Comparison of ENCODE assay signal across 1 cellular context in the genomic region with DNA sequence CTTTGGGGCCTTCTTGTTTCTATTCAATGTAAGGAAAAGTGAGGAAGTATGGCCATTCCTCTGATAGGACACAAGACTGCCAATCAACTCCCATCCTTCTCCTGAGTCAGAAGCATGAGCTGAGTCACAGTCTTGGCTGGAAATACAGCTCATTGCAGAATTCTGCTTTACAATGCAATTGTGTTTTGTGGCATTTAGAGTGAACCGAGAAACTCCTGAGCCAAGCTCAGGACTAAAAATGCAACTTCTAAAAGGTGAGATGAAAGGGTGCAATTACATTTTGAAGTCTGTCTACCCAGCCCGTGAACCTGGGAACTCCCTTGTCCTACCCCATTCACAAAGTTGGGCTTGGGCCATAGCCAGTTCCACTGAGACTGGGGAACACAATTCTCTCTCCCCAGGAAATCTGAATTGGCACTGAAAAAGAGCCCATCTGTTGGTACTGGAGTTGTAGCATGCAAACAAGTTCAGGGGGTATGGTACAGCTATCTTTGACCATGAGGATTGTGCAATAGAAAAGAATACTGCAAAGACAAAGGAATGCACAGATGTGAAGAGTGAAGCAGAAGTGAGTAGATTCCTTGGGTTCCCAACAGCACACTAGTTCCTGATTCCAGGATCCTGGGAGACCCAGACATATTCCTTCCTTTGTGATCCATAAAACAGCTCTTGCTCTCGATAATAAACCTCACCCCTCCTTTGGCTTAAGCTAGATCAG.
TF ChIP-seq lines count a peak whose summit lies in the region.

No MANE protein-coding gene starts in this region.

TF ChIP-seq in GM23338, 12 proteins besides CTCF, POLR2A, EP300 and RAD21 (continued from another document):
- TF ChIP-seq ZNF462 (CRISPR knock-in tag; IDR thresholded peaks at IDR 0.05), result no peak
- TF ChIP-seq ETS1 (IDR thresholded peaks at IDR 0.05), result no peak
- no peak for TF ChIP-seq POLR2AphosphoS5 (IDR thresholded peaks at IDR 0.05; ENCODE audit: low read depth)
- TF ChIP-seq CREB1 (CRISPR knock-in tag; IDR thresholded peaks at IDR 0.05; ENCODE audit: low read depth), result no peak
- no peak for TF ChIP-seq ZNF114 (CRISPR knock-in tag; IDR thresholded peaks at IDR 0.05)
- TF ChIP-seq EZH2phosphoT487 (IDR thresholded peaks at IDR 0.05; ENCODE audit: unreplicated experiment), result no peak
- TF ChIP-seq NANOG (IDR thresholded peaks at IDR 0.05; ENCODE audit: borderline replicate concordance), result no peak
- TF ChIP-seq ZNF331 (CRISPR knock-in tag; IDR thresholded peaks at IDR 0.05; ENCODE audit: low read depth), result no peak
- TF ChIP-seq REST (IDR thresholded peaks at IDR 0.05; ENCODE audit: unreplicated experiment), result no peak
- no peak for TF ChIP-seq STAT1 (IDR thresholded peaks at IDR 0.05; ENCODE audit: unreplicated experiment)
- no peak for TF ChIP-seq JUNB (IDR thresholded peaks at IDR 0.05; ENCODE audit: unreplicated experiment)
TF ChIP-seq in GM23338: peak in this region for 0.
